In the genomic region with DNA sequence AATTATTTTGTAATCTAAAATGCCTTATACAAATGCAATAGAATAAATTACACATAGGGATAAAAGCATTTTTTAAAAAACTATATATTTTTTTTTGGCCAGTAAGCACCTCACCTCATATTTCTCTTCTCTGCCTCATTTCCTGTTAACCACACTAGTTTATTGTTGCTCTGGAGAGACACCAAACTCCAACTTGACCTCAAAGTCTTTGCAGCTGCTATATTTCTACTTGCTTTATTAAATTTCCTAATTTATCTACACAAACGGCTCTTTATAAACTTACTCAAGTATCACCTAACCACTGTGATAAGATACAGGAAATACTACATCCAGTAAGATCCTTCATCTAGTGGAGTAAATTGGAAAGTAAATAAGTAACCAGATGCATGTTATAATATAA, we compare ENCODE assay signal across 22 cellular contexts.
"Had no signal": no experiment of that assay in that cellular context is flagged by ENCODE, and none has a peak within 500 bp of the region (broad histone marks: within the 10 kb centered on the region; RNA-seq: fewer than 3 reads in every experiment).

No MANE protein-coding gene starts in this region.

- H3K4me1 ChIP-seq: colonic mucosa, esophagus muscularis mucosa, heart right ventricle, prostate gland, spleen, upper lobe of right lung had no signal

- ATAC-seq: effector memory CD8-positive, alpha-beta T cell; heart right ventricle; left lobe of liver; natural killer cell; T-helper 17 cell; upper lobe of right lung had no signal

- H3K36me3 ChIP-seq: brain microvascular endothelial cell, colonic mucosa, esophagus muscularis mucosa, heart right ventricle, prostate gland, spleen, thoracic aorta, upper lobe of right lung had no signal

- H3K27ac ChIP-seq: brain microvascular endothelial cell, colonic mucosa, dorsolateral prefrontal cortex, esophagus muscularis mucosa, heart right ventricle, prostate gland, spleen, thoracic aorta, upper lobe of right lung had no signal

- H3K4me3 ChIP-seq: colonic mucosa, dorsolateral prefrontal cortex, esophagus muscularis mucosa, heart right ventricle, prostate gland, spleen, thoracic aorta, upper lobe of right lung had no signal

- H3K9me3 ChIP-seq: colonic mucosa, esophagus muscularis mucosa, prostate gland, thoracic aorta, upper lobe of right lung had no signal

- DNase-seq: activated B cell treated with CpG ODN at 0.5 μM for 24 hours; activated CD4-positive, alpha-beta memory T cell treated with anti-CD3 and anti-CD28 coated beads for 36 hours; activated CD4-positive, alpha-beta T cell treated with anti-CD3 and anti-CD28 coated beads for 4 hours; activated effector memory CD4-positive, alpha-beta T cell treated with anti-CD3 and anti-CD28 coated beads, Interleukin-2, amount 50 U/mL, for 16 hours; activated naive CD4-positive, alpha-beta T cell treated with anti-CD3 and anti-CD28 coated beads, Interleukin-2, amount 10 ng/mL, durations not matched to agents 7 days and 5 days; brain microvascular endothelial cell; colonic mucosa; dorsolateral prefrontal cortex; effector memory CD8-positive, alpha-beta T cell; foreskin fibroblast; heart right ventricle; natural killer cell; spleen; stimulated activated CD4-positive, alpha-beta T cell treated with anti-CD3 and anti-CD28 coated beads, Interleukin-4, amount 100 ng/mL, for 1 hour; stimulated activated naive CD4-positive, alpha-beta T cell; SW 1271; T-helper 17 cell; upper lobe of right lung had no signal

- H3K27me3 ChIP-seq: brain microvascular endothelial cell, colonic mucosa, dorsolateral prefrontal cortex, esophagus muscularis mucosa, heart right ventricle, spleen, upper lobe of right lung had no signal
